In the genomic region with DNA sequence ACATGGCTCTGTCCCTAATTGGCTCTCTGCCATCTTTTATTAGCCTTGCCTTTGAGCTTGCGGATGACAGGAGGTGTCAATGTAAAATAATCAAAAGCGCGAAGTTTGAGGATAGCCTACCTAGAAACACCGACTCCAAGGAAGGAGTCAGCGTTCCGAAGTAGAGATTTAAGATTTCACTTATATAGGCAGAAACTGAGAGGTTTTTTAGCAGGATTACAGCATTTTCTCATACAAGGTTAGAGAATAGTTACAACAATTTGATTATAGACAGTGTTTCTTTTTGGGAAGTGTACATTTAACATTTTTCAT, we compare ENCODE assay signal across 1 cellular context.
A peak's percentile ranks its signal among the peaks of the same experiment; 100 is the strongest.
TF ChIP-seq lines count a peak whose summit lies in the region.

No MANE protein-coding gene starts in this region.

TF ChIP-seq in H1, 55 proteins besides CTCF, POLR2A, EP300 and RAD21:
- peak in 1 of 2 experiments; percentile 9; a peak in 1 of 4 replicates for TF ChIP-seq SIN3A (conservative IDR thresholded peaks at IDR 0.05 in 1 of 2, IDR thresholded peaks at IDR 0.05 in 1 of 2; ENCODE audit: low read depth in 1 of 2, low read length in 2 of 2)
- TF ChIP-seq MAFK (IDR thresholded peaks at IDR 0.05; ENCODE audit: low read depth, low read length), result no peak
